Comparison of ENCODE assay signal across 8 cellular contexts in the genomic region with DNA sequence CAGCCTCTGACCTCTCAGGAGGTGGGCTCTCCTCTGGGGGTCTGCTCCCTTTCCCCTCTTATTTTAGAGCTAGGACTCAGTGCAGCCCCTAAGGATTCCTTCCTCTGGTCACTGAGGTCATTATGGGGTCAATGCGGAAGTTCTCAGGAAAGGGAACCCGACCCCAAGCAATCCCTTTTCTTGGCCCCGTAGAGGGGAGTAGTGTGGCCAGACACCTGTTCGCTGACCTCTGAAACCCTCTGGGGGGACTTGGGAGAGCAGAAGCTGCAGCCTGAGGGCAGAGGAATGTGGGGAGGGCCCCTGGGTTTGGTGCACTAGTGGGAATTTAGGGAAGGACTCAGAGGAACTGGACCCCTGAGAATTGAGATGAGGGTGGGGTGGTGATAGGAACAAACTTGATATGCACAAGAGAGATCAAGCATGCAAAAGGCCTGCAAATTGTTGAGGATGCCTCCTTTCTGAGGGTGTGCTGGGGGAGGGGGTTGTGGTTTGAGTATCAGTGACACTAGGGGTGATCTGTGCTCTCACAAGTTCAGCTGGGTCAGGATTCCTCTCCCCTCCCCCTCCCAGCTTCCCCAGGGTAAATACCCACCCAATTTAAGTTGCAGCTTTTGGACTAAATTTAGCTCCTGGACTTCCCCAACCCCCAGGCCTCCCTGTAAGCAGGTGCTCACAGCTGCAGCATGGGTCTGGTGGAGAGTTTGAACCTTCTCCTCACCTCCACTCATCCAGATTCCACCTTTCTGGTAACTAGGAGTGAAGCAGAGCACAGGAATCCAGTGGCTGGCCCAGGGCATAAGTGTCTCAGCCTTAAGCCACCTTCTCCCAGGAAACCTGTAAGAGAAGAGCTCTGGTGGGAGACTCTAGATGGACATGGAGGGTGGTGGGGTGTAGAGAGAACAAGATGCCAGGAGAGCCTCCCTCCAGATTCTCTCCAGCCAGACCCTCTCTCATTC. TPM values are rescaled to one million over a fixed set of nuclear protein-coding genes. Genes with fewer than 3 reads are reported as not detected.
DNase-seq lines count a peak whose midpoint lies in the region; ATAC-seq, FAIRE-seq and TF ChIP-seq lines count a peak whose summit lies in the region.

No MANE protein-coding gene starts in this region.

- H3K27ac Mint-ChIP-seq in activated naive CD8-positive, alpha-beta T cell treated with anti-CD3 and anti-CD28 coated beads, Interleukin-2, amount 50 U/mL, for 24 hours: peak overlapping the region; percentile 98

- H3K27ac ChIP-seq in HepG2 (ENCODE audit: extremely low read length, insufficient read depth, low read length): peak overlapping the region; percentile 91

- H3K4me1 ChIP-seq in HepG2 (ENCODE audit: insufficient read depth, low read length): peaks cover 58% of the 10 kb centered on the region

- H3K27me3 ChIP-seq in HepG2 (ENCODE audit: control insufficient read depth in 1 of 2, insufficient read depth in 2 of 2, low read length in 2 of 2): no peaks in the 10 kb centered on the region

- POLR2A ChIA-PET in HepG2 (lab: Yijun Ruan, JAX): interaction anchor here (0.5 to 13.0 kb wide), 23 partner anchors 12 to 627 kb away, joined by 3 to 469 read pairs (median 4); partner anchors contain the start of genes ADAMTSL4, CA14, ENSA and FALEC

- in situ Hi-C loops in HepG2 (cut with HindIII; ENCODE audit: extremely low pct_ligation_motif_present, low pct_unique_long_range_greater_than_20kb): loop anchor here (5.0 kb wide), 2 partner anchors 65 to 250 kb away; partner anchors contain the start of gene ENSA

- no peaks in the 10 kb centered on the region for H3K9me3 ChIP-seq in HepG2 (ENCODE audit: low read length)

- no peak for TF ChIP-seq RAD21 in HepG2 (CRISPR knock-in tag; IDR thresholded peaks at IDR 0.05)

- CTCF ChIA-PET in HepG2 (lab: Yijun Ruan, JAX; ENCODE audit: low intra/inter-chr PET ratio, low total read pairs): interaction anchor here (1.3 kb wide), 1 partner anchor 14 kb away, joined by 4 read pairs; no protein-coding TSS in a partner anchor

- peak in 1 of 2 experiments; percentile 28; a peak in 1 of 4 replicates for TF ChIP-seq EP300 in HepG2 (IDR thresholded peaks at IDR 0.05; ENCODE audit: low read depth in 2 of 2, low read length in 2 of 2)
- no peak for TF ChIP-seq EP300 in HepG2 (CRISPR knock-in tag; IDR thresholded peaks at IDR 0.05; ENCODE audit: borderline replicate concordance)

- H3K9ac ChIP-seq in HepG2 (ENCODE audit: insufficient read depth, low read depth, low read length): peak overlapping the region; percentile 88

- peak; percentile 56 for FAIRE-seq in HepG2 (lab: Jason Lieb, UNC)

- H4K20me1 ChIP-seq in HepG2 (ENCODE audit: insufficient read depth, low read length): no peaks in the 10 kb centered on the region

- peaks cover 0 to under 1% of the 10 kb centered on the region in 2 experiments; a peak in 1 of 5 replicates for H3K36me3 ChIP-seq in HepG2 (replicated peaks in 1 of 2; ENCODE audit: control insufficient read depth in 1 of 2, insufficient read depth in 2 of 2, low read length in 2 of 2)

- TF ChIP-seq CTCF in HepG2 (CRISPR knock-in tag; IDR thresholded peaks at IDR 0.05): no peak

- no peaks in the 10 kb centered on the region for H3K27me3 Mint-ChIP-seq in activated naive CD8-positive, alpha-beta T cell treated with anti-CD3 and anti-CD28 coated beads, Interleukin-2, amount 50 U/mL, for 24 hours

- peak overlapping the region; percentile 86 for H3K4me3 Mint-ChIP-seq in activated naive CD8-positive, alpha-beta T cell treated with anti-CD3 and anti-CD28 coated beads, Interleukin-2, amount 50 U/mL, for 24 hours

- BruUV-seq in HepG2 (replicated peaks; lab: Mats Ljungman, UMichigan): no TSS peak

- peak overlapping the region; percentile 99 for H3K4me2 ChIP-seq in HepG2 (ENCODE audit: low read depth, low read length)

- intact Hi-C loops in HepG2 (cut with micrococcal nuclease; ENCODE audit: unreplicated experiment): loop anchor here (5.0 kb wide), 1 partner anchor 135 kb away; the partner anchor contains the start of gene GOLPH3L

- H3K4me1 Mint-ChIP-seq in activated naive CD8-positive, alpha-beta T cell treated with anti-CD3 and anti-CD28 coated beads, Interleukin-2, amount 50 U/mL, for 24 hours: peaks cover 66% of the 10 kb centered on the region

- peak overlapping the region; percentile 50 to 80 (median 72) for H3K4me3 ChIP-seq in HepG2 (replicated peaks in 1 of 3; ENCODE audit: insufficient read depth in 1 of 3, low read depth in 2 of 3, low read length in 3 of 3)

- peaks cover 4% of the 10 kb centered on the region for H3K36me3 Mint-ChIP-seq in activated naive CD8-positive, alpha-beta T cell treated with anti-CD3 and anti-CD28 coated beads, Interleukin-2, amount 50 U/mL, for 24 hours (ENCODE audit: low read depth)

- ATAC-seq in GM18502 (IDR thresholded peaks at IDR 0.05; ENCODE audit: poor library complexity, unreplicated experiment): peak; percentile 28
- ATAC-seq in HG02623 (IDR thresholded peaks at IDR 0.05; ENCODE audit: unreplicated experiment): peak; percentile 36
- peak; percentile 31 for ATAC-seq in activated naive CD8-positive, alpha-beta T cell treated with anti-CD3 and anti-CD28 coated beads, Interleukin-2, amount 50 U/mL, for 24 hours
- no peak for ATAC-seq in HepG2

- TF ChIP-seq POLR2A in HepG2 (IDR thresholded peaks at IDR 0.05; ENCODE audit: insufficient read depth in 1 of 2, low read depth in 2 of 2, low read length in 2 of 2): peak in 1 of 2 experiments; percentile 11; a peak in 1 of 4 replicates

- H2AFZ ChIP-seq in HepG2 (ENCODE audit: low read length): no peak overlapping the region

- H3K9me3 Mint-ChIP-seq in activated naive CD8-positive, alpha-beta T cell treated with anti-CD3 and anti-CD28 coated beads, Interleukin-2, amount 50 U/mL, for 24 hours: no peaks in the 10 kb centered on the region

- DNase-seq in RPMI8226: peak; percentile 99
- peak; percentile 85 for DNase-seq in activated naive CD8-positive, alpha-beta T cell treated with anti-CD3 and anti-CD28 coated beads, Interleukin-2, amount 50 U/mL, for 24 hours
- no peak for DNase-seq in HepG2 (ENCODE audit: low spot score)
- DNase-seq in stimulated activated CD8-positive, alpha-beta memory T cell treated with anti-CD3 and anti-CD28 coated beads, Interleukin-4, amount 100 ng/mL, for 24 hours (ENCODE audit: low read depth): peak; percentile 62
- DNase-seq in NCI-H526 treated with DMSO at 0.1 percent for 48 hours (lab: John Stamatoyannopoulos, UW): no peak
- DNase-seq in occipital lobe (lab: John Stamatoyannopoulos, UW): no peak

- 0% methylated on average over 4 of the region's 4 CpGs for WGBS in HepG2 (ENCODE audit: low lambda C conversion rate)

- peaks cover 14% of the 10 kb centered on the region for H3K79me2 ChIP-seq in HepG2 (ENCODE audit: insufficient read depth, low read length)

RNA-seq across cellular contexts. Expression of gene ADAMTSL4, which starts 13.5 kb away (rescaled TPM):
- total RNA-seq in HepG2 (2016; rRNA removed; fragmentation: Illumina TruSeq; extraction: Trizol) (1.9 and 3.9 TPM in 2 replicates), occipital lobe (0.31 TPM)
- 1.3 and 1.4 TPM in 2 replicates for total RNA-seq in HepG2 (2016; cell fraction: cytosol; rRNA removed; fragmentation: Illumina TruSeq; extraction: Trizol; ENCODE audit: low read depth)
- total RNA-seq in HepG2 (2016; cell fraction: insoluble cytoplasmic fraction; rRNA removed; fragmentation: Illumina TruSeq; extraction: Trizol): 1.4 and 3.5 TPM in 2 replicates
- total RNA-seq in HepG2 (2016; cell fraction: membrane; rRNA removed; fragmentation: Illumina TruSeq; extraction: Trizol): 2.8 TPM in 2 replicates
- total RNA-seq in HepG2 (2016; cell fraction: nucleus; rRNA removed; fragmentation: Illumina TruSeq; extraction: Trizol): 5.1 and 8.0 TPM in 2 replicates
- polyA plus RNA-seq in HepG2 (2011; rRNA removed): 15.1 and 16.4 TPM in 2 replicates
- 7.9 and 8.3 TPM in 2 replicates for polyA plus RNA-seq in HepG2 (2011; cell fraction: cytosol; rRNA removed)
- polyA plus RNA-seq in HepG2 (2011; cell fraction: nucleus; rRNA removed): 81.6 and 99.7 TPM in 2 replicates
- 6.4 and 10.9 TPM in 2 replicates for polyA plus RNA-seq in HepG2 (2012)
- polyA plus RNA-seq in HepG2 (2016; cell fraction: cytosol; fragmentation: Illumina TruSeq; extraction: Trizol; ENCODE audit: low read depth): 0.93 and 1.3 TPM in 2 replicates
- 4.0 and 4.2 TPM in 2 replicates for polyA plus RNA-seq in HepG2 (2016; cell fraction: insoluble cytoplasmic fraction; fragmentation: Illumina TruSeq; extraction: Trizol; ENCODE audit: low read depth)
- 3.3 and 3.7 TPM in 2 replicates for polyA plus RNA-seq in HepG2 (2016; cell fraction: membrane; fragmentation: Illumina TruSeq; extraction: Trizol; ENCODE audit: low read depth)
- polyA plus RNA-seq in HepG2 (2016; cell fraction: nucleus; fragmentation: Illumina TruSeq; extraction: Trizol; ENCODE audit: insufficient read depth, low read depth): 32.6 and 38.0 TPM in 2 replicates
- 5.9 and 8.8 TPM in 2 replicates for polyA minus RNA-seq in HepG2 (2011; rRNA and poly(A)+ RNA removed; ENCODE audit: low replicate concordance)
- 5.3 and 6.0 TPM in 2 replicates for polyA minus RNA-seq in HepG2 (2011; cell fraction: cytosol; rRNA and poly(A)+ RNA removed)
- 9.4 TPM in 2 replicates for polyA minus RNA-seq in HepG2 (2011; cell fraction: nucleus; rRNA and poly(A)+ RNA removed)

RNA-seq across cellular contexts. Expression of gene MCL1, which starts 16.7 kb away (rescaled TPM):
- total RNA-seq in HepG2 (2016; rRNA removed; fragmentation: Illumina TruSeq; extraction: Trizol) (113 and 125 TPM in 2 replicates), occipital lobe (146 TPM)
- 16.3 and 19.0 TPM in 2 replicates for total RNA-seq in HepG2 (2016; cell fraction: cytosol; rRNA removed; fragmentation: Illumina TruSeq; extraction: Trizol; ENCODE audit: low read depth)
- total RNA-seq in HepG2 (2016; cell fraction: insoluble cytoplasmic fraction; rRNA removed; fragmentation: Illumina TruSeq; extraction: Trizol): 108 and 127 TPM in 2 replicates
- total RNA-seq in HepG2 (2016; cell fraction: membrane; rRNA removed; fragmentation: Illumina TruSeq; extraction: Trizol): 41.9 and 48.9 TPM in 2 replicates
- 150 and 151 TPM in 2 replicates for total RNA-seq in HepG2 (2016; cell fraction: nucleus; rRNA removed; fragmentation: Illumina TruSeq; extraction: Trizol)
- 69.5 and 70.6 TPM in 2 replicates for polyA plus RNA-seq in HepG2 (2011; rRNA removed)
- 40.6 and 51.3 TPM in 2 replicates for polyA plus RNA-seq in HepG2 (2011; cell fraction: cytosol; rRNA removed)
- polyA plus RNA-seq in HepG2 (2011; cell fraction: nucleus; rRNA removed): 127 and 138 TPM in 2 replicates
- polyA plus RNA-seq in HepG2 (2012): 59.5 and 80.1 TPM in 2 replicates
- polyA plus RNA-seq in HepG2 (2016; cell fraction: cytosol; fragmentation: Illumina TruSeq; extraction: Trizol; ENCODE audit: low read depth): 5.6 and 6.4 TPM in 2 replicates
- polyA plus RNA-seq in HepG2 (2016; cell fraction: insoluble cytoplasmic fraction; fragmentation: Illumina TruSeq; extraction: Trizol; ENCODE audit: low read depth): 99.4 and 100.0 TPM in 2 replicates
- polyA plus RNA-seq in HepG2 (2016; cell fraction: membrane; fragmentation: Illumina TruSeq; extraction: Trizol; ENCODE audit: low read depth): 21.9 and 23.4 TPM in 2 replicates
- 207 and 216 TPM in 2 replicates for polyA plus RNA-seq in HepG2 (2016; cell fraction: nucleus; fragmentation: Illumina TruSeq; extraction: Trizol; ENCODE audit: insufficient read depth, low read depth)
- polyA minus RNA-seq in HepG2 (2011; rRNA and poly(A)+ RNA removed; ENCODE audit: low replicate concordance): 65.4 and 90.8 TPM in 2 replicates
- 72.9 and 73.2 TPM in 2 replicates for polyA minus RNA-seq in HepG2 (2011; cell fraction: cytosol; rRNA and poly(A)+ RNA removed)
- 152 and 196 TPM in 2 replicates for polyA minus RNA-seq in HepG2 (2011; cell fraction: nucleus; rRNA and poly(A)+ RNA removed)

RNA-seq across cellular contexts. Expression of gene FALEC, which starts 47.1 kb away (rescaled TPM):
- total RNA-seq in HepG2 (2016; rRNA removed; fragmentation: Illumina TruSeq; extraction: Trizol): 0.71 TPM in 1 of 2 replicates, not detected in the other
- 1.2 and 1.9 TPM in 2 replicates for total RNA-seq in HepG2 (2016; cell fraction: cytosol; rRNA removed; fragmentation: Illumina TruSeq; extraction: Trizol; ENCODE audit: low read depth)
- total RNA-seq in HepG2 (2016; cell fraction: insoluble cytoplasmic fraction; rRNA removed; fragmentation: Illumina TruSeq; extraction: Trizol): 0.40 and 1.6 TPM in 2 replicates
- 1.9 and 2.4 TPM in 2 replicates for total RNA-seq in HepG2 (2016; cell fraction: membrane; rRNA removed; fragmentation: Illumina TruSeq; extraction: Trizol)
- 0.84 TPM in 1 of 2 replicates, not detected in the other for total RNA-seq in HepG2 (2016; cell fraction: nucleus; rRNA removed; fragmentation: Illumina TruSeq; extraction: Trizol)
- polyA plus RNA-seq in HepG2 (2011; rRNA removed): 0.20 and 0.33 TPM in 2 replicates
- polyA plus RNA-seq in HepG2 (2011; cell fraction: cytosol; rRNA removed): 0.48 TPM in 1 of 2 replicates, not detected in the other
- 0.45 TPM in 1 of 2 replicates, not detected in the other for polyA plus RNA-seq in HepG2 (2011; cell fraction: nucleus; rRNA removed)
- 0.41 and 0.44 TPM in 2 replicates for polyA plus RNA-seq in HepG2 (2012)
- polyA plus RNA-seq in HepG2 (2016; cell fraction: cytosol; fragmentation: Illumina TruSeq; extraction: Trizol; ENCODE audit: low read depth): 1.0 and 1.6 TPM in 2 replicates
- 0.53 and 1.0 TPM in 2 replicates for polyA plus RNA-seq in HepG2 (2016; cell fraction: insoluble cytoplasmic fraction; fragmentation: Illumina TruSeq; extraction: Trizol; ENCODE audit: low read depth)
- polyA plus RNA-seq in HepG2 (2016; cell fraction: membrane; fragmentation: Illumina TruSeq; extraction: Trizol; ENCODE audit: low read depth): 0.48 and 1.3 TPM in 2 replicates
- 3.8 and 3.9 TPM in 2 replicates for polyA plus RNA-seq in HepG2 (2016; cell fraction: nucleus; fragmentation: Illumina TruSeq; extraction: Trizol; ENCODE audit: insufficient read depth, low read depth)
- polyA minus RNA-seq in HepG2 (2011; rRNA and poly(A)+ RNA removed; ENCODE audit: low replicate concordance): not detected in 2 replicates
- not detected in 2 replicates for polyA minus RNA-seq in HepG2 (2011; cell fraction: cytosol; rRNA and poly(A)+ RNA removed)
- polyA minus RNA-seq in HepG2 (2011; cell fraction: nucleus; rRNA and poly(A)+ RNA removed): 1.6 TPM in 1 of 2 replicates, not detected in the other
- total RNA-seq in occipital lobe: 1.1 TPM

RNA-seq across cellular contexts. Expression of gene ECM1, which starts 54.8 kb away (rescaled TPM):
- total RNA-seq in HepG2 (2016; rRNA removed; fragmentation: Illumina TruSeq; extraction: Trizol) (0.13 and 0.42 TPM in 2 replicates), occipital lobe (0.94 TPM)
- 0.20 and 0.26 TPM in 2 replicates for total RNA-seq in HepG2 (2016; cell fraction: cytosol; rRNA removed; fragmentation: Illumina TruSeq; extraction: Trizol; ENCODE audit: low read depth)
- 0.32 TPM in 1 of 2 replicates, not detected in the other for total RNA-seq in HepG2 (2016; cell fraction: insoluble cytoplasmic fraction; rRNA removed; fragmentation: Illumina TruSeq; extraction: Trizol)
- 0.19 and 0.31 TPM in 2 replicates for total RNA-seq in HepG2 (2016; cell fraction: membrane; rRNA removed; fragmentation: Illumina TruSeq; extraction: Trizol)
- 0.53 and 0.84 TPM in 2 replicates for total RNA-seq in HepG2 (2016; cell fraction: nucleus; rRNA removed; fragmentation: Illumina TruSeq; extraction: Trizol)
- 1.0 and 1.4 TPM in 2 replicates for polyA plus RNA-seq in HepG2 (2011; rRNA removed)
- 0.47 and 0.51 TPM in 2 replicates for polyA plus RNA-seq in HepG2 (2011; cell fraction: cytosol; rRNA removed)
- 4.9 and 5.0 TPM in 2 replicates for polyA plus RNA-seq in HepG2 (2011; cell fraction: nucleus; rRNA removed)
- polyA plus RNA-seq in HepG2 (2012): 0.64 and 1.1 TPM in 2 replicates
- 0.29 and 0.53 TPM in 2 replicates for polyA plus RNA-seq in HepG2 (2016; cell fraction: cytosol; fragmentation: Illumina TruSeq; extraction: Trizol; ENCODE audit: low read depth)
- 0.15 TPM in 1 of 2 replicates, not detected in the other for polyA plus RNA-seq in HepG2 (2016; cell fraction: insoluble cytoplasmic fraction; fragmentation: Illumina TruSeq; extraction: Trizol; ENCODE audit: low read depth)
- polyA plus RNA-seq in HepG2 (2016; cell fraction: membrane; fragmentation: Illumina TruSeq; extraction: Trizol; ENCODE audit: low read depth): 0.24 and 0.42 TPM in 2 replicates
- 3.5 TPM in 2 replicates for polyA plus RNA-seq in HepG2 (2016; cell fraction: nucleus; fragmentation: Illumina TruSeq; extraction: Trizol; ENCODE audit: insufficient read depth, low read depth)
- polyA minus RNA-seq in HepG2 (2011; rRNA and poly(A)+ RNA removed; ENCODE audit: low replicate concordance): 0.20 and 8.4 TPM in 2 replicates
- polyA minus RNA-seq in HepG2 (2011; cell fraction: cytosol; rRNA and poly(A)+ RNA removed): 0.69 TPM in 1 of 2 replicates, not detected in the other
- polyA minus RNA-seq in HepG2 (2011; cell fraction: nucleus; rRNA and poly(A)+ RNA removed): 0.90 and 0.99 TPM in 2 replicates

Comparison
In these comparisons a context has a peak if more than half of its experiments do, and no peak if none do; other contexts are left out.
1. DNase-seq: peak in RPMI8226 (single experiment), activated naive CD8-positive, alpha-beta T cell treated with anti-CD3 and anti-CD28 coated beads, Interleukin-2, amount 50 U/mL, for 24 hours (single experiment) and stimulated activated CD8-positive, alpha-beta memory T cell treated with anti-CD3 and anti-CD28 coated beads, Interleukin-4, amount 100 ng/mL, for 24 hours (single experiment); none in HepG2 (single experiment), NCI-H526 treated with DMSO at 0.1 percent for 48 hours (single experiment) and occipital lobe (single experiment).